1 cellular context compared by ENCODE assay signal in genomic region chrX:18721683-18722499, GRCh38.
TF ChIP-seq lines count a peak whose summit lies in the region.

No MANE protein-coding gene starts in this region.

TF ChIP-seq in neural cell, 6 proteins besides CTCF, POLR2A, EP300 and RAD21 (continued from another document):
- no peak for TF ChIP-seq REST (IDR thresholded peaks at IDR 0.05; ENCODE audit: borderline replicate concordance)
